ENCODE assay signal across 24 cellular contexts in the genomic region with DNA sequence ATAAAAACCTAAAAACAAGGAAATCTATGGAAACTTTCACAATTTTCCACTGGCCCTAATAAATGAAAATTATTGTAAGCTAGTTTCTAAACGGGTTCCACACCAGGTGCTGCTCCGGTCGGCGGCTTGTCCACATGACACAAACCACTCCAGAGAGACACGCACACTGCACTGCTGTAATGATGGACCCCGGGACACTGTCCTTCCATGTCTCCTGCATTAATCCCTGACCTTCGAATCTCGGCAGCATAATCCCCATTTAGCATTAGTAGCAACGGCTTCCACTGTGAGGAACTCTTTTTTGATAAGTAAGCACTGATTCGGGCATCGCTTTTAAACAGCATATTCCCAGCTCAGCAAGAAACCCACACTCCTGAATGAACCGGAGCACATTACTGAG. TPM values are rescaled to one million over a fixed set of nuclear protein-coding genes. Genes with fewer than 3 reads are reported as not detected.
DNase-seq lines count a peak whose midpoint lies in the region; ATAC-seq and TF ChIP-seq lines count a peak whose summit lies in the region.
"Had no signal": no experiment of that assay in that cellular context is flagged by ENCODE, and none has a peak within 500 bp of the region (broad histone marks: within the 10 kb centered on the region; RNA-seq: fewer than 3 reads in every experiment).

No MANE protein-coding gene starts in this region.

- peaks cover 18% of the 10 kb centered on the region for H3K4me1 Mint-ChIP-seq in activated T-helper 1 cell treated with anti-CD3 and anti-CD28 coated beads, Interleukin-12 subunit alpha, Interleukin-12 subunit beta, Interleukin-2, Interleukin-4 antibody, amounts not matched to agents 30 ng/mL and 10 ng/mL and 1 ng/mL, durations not matched to agents 14 hours and 24 hours and 36 hours (ENCODE audit: low read depth)
- H3K4me1 Mint-ChIP-seq: natural killer cell had no signal

- intact Hi-C loops in Right ventricle myocardium superior (cut with DNase I) (no loop called here), heart right ventricle (cut with DNase I) (loop anchor here in 1 of 10 donors (5.0 kb wide), 1 partner anchor 56 kb away; no protein-coding TSS in a partner anchor)
- intact Hi-C loops in activated T-helper 1 cell treated with anti-CD3 and anti-CD28 coated beads, Interleukin-12 subunit alpha, Interleukin-12 subunit beta, Interleukin-2, Interleukin-4 antibody, amounts not matched to agents 30 ng/mL and 10 ng/mL and 1 ng/mL, durations not matched to agents 14 hours and 24 hours and 36 hours (cut with micrococcal nuclease), result no loop called here

- H3K27me3 ChIP-seq in heart right ventricle, result no peaks in the 10 kb centered on the region
- no peaks in the 10 kb centered on the region for H3K27me3 ChIP-seq in hepatocyte
- H3K27me3 ChIP-seq: adrenal gland, foreskin keratinocyte, upper lobe of right lung had no signal

- H3K9me3 ChIP-seq in heart right ventricle (no peaks in the 10 kb centered on the region), hepatocyte (ENCODE audit: low read depth) (no peaks in the 10 kb centered on the region)
- H3K9me3 ChIP-seq: adrenal gland, upper lobe of right lung had no signal

- no peaks in the 10 kb centered on the region for H3K27me3 Mint-ChIP-seq in activated T-helper 1 cell treated with anti-CD3 and anti-CD28 coated beads, Interleukin-12 subunit alpha, Interleukin-12 subunit beta, Interleukin-2, Interleukin-4 antibody, amounts not matched to agents 30 ng/mL and 10 ng/mL and 1 ng/mL, durations not matched to agents 14 hours and 24 hours and 36 hours (ENCODE audit: insufficient read depth)

- H2AFZ ChIP-seq in hepatocyte, result no peak overlapping the region

- H3K36me3 Mint-ChIP-seq in activated T-helper 1 cell treated with anti-CD3 and anti-CD28 coated beads, Interleukin-12 subunit alpha, Interleukin-12 subunit beta, Interleukin-2, Interleukin-4 antibody, amounts not matched to agents 30 ng/mL and 10 ng/mL and 1 ng/mL, durations not matched to agents 14 hours and 24 hours and 36 hours (ENCODE audit: low read depth), result no peaks in the 10 kb centered on the region

- no peak overlapping the region for H3K4me2 ChIP-seq in hepatocyte

- 65 to 73% methylated on average over 12 of the region's 12 CpGs for WGBS in heart right ventricle, 2 donors
- 76% methylated on average over 12 of the region's 12 CpGs for WGBS in hepatocyte (ENCODE audit: low lambda C conversion rate, missing lambda C conversion rate)

- no peaks in the 10 kb centered on the region for H3K9me2 ChIP-seq in hepatocyte (replicated peaks; ENCODE audit: insufficient read depth)

- TF ChIP-seq CTCF in heart right ventricle (IDR thresholded peaks at IDR 0.05), result no peak
- no peak for TF ChIP-seq CTCF in hepatocyte (IDR thresholded peaks at IDR 0.05; ENCODE audit: poor library complexity)

- H3K36me3 ChIP-seq in heart right ventricle (peaks cover 0 to 46% (median 0%) of the 10 kb centered on the region in 9 donors), hepatocyte (replicated peaks; ENCODE audit: insufficient read depth, low read depth) (no peaks in the 10 kb centered on the region)
- H3K36me3 ChIP-seq: adrenal gland, cardiac muscle cell had no signal

- H3K4me1 ChIP-seq in heart right ventricle (peaks cover 0 to 33% (median 18%) of the 10 kb centered on the region in 9 donors), hepatocyte (ENCODE audit: insufficient read depth) (no peaks in the 10 kb centered on the region)
- H3K4me1 ChIP-seq: foreskin keratinocyte had no signal

- H4K20me1 ChIP-seq in hepatocyte (ENCODE audit: insufficient read depth, poor library complexity, severe bottlenecking), result no peaks in the 10 kb centered on the region

- H3K9me3 Mint-ChIP-seq in activated T-helper 1 cell treated with anti-CD3 and anti-CD28 coated beads, Interleukin-12 subunit alpha, Interleukin-12 subunit beta, Interleukin-2, Interleukin-4 antibody, amounts not matched to agents 30 ng/mL and 10 ng/mL and 1 ng/mL, durations not matched to agents 14 hours and 24 hours and 36 hours, result no peaks in the 10 kb centered on the region
- H3K9me3 Mint-ChIP-seq: natural killer cell had no signal

- H3K4me3 Mint-ChIP-seq in activated T-helper 1 cell treated with anti-CD3 and anti-CD28 coated beads, Interleukin-12 subunit alpha, Interleukin-12 subunit beta, Interleukin-2, Interleukin-4 antibody, amounts not matched to agents 30 ng/mL and 10 ng/mL and 1 ng/mL, durations not matched to agents 14 hours and 24 hours and 36 hours, result peak overlapping the region; percentile 17
- H3K4me3 Mint-ChIP-seq: natural killer cell had no signal

- H3K27ac ChIP-seq in heart right ventricle (no peak overlapping the region), hepatocyte (no peak overlapping the region)
- H3K27ac ChIP-seq: adrenal gland, cardiac muscle cell, epithelial cell of prostate, foreskin keratinocyte, skin epidermis, upper lobe of right lung had no signal

- H3K4me3 ChIP-seq in heart right ventricle (no peak overlapping the region), hepatocyte (no peak overlapping the region)
- H3K4me3 ChIP-seq: adrenal gland, cardiac muscle cell, skin epidermis, upper lobe of right lung had no signal

- no peaks in the 10 kb centered on the region for H3K79me2 ChIP-seq in hepatocyte

- DNase-seq in DMS79 treated with DMSO at 0.1 percent for 48 hours (lab: John Stamatoyannopoulos, UW) (peak; percentile 31), DMS79 (lab: John Stamatoyannopoulos, UW) (no peak), Right ventricle myocardium superior (no peak), heart right ventricle (no peak), retina (peak; percentile 47), hepatocyte (ENCODE audit: low spot score) (no peak)
- DNase-seq in activated T-helper 1 cell treated with anti-CD3 and anti-CD28 coated beads, Interleukin-12 subunit alpha, Interleukin-12 subunit beta, Interleukin-2, Interleukin-4 antibody, amounts not matched to agents 30 ng/mL and 10 ng/mL and 1 ng/mL, durations not matched to agents 14 hours and 24 hours and 36 hours (ENCODE audit: low spot score), result no peak
- DNase-seq: 8988T; activated effector memory CD4-positive, alpha-beta T cell treated with Interleukin-2 at 50 U/mL for 16 hours; foreskin keratinocyte; GOT3; KG1; natural killer cell; stimulated activated CD4-positive, alpha-beta T cell treated with anti-CD3 and anti-CD28 coated beads, Interleukin-2, amount 100 ng/mL, for 48 hours; upper lobe of right lung had no signal

- peak; percentile 40 for ATAC-seq in Right ventricle myocardium superior (ENCODE audit: poor library complexity)
- no peak for ATAC-seq in heart right ventricle
- ATAC-seq in SK-N-SH treated with all-trans-retinoic acid at 6 μM for 48 hours, result no peak
- ATAC-seq: natural killer cell had no signal

- H3K27ac Mint-ChIP-seq in activated T-helper 1 cell treated with anti-CD3 and anti-CD28 coated beads, Interleukin-12 subunit alpha, Interleukin-12 subunit beta, Interleukin-2, Interleukin-4 antibody, amounts not matched to agents 30 ng/mL and 10 ng/mL and 1 ng/mL, durations not matched to agents 14 hours and 24 hours and 36 hours, result no peak overlapping the region
- H3K27ac Mint-ChIP-seq: natural killer cell, progenitor cell of endocrine pancreas had no signal

TF ChIP-seq in SK-N-SH treated with all-trans-retinoic acid at 6 μM for 48 hours, 23 proteins besides CTCF, POLR2A, EP300 and RAD21 (continues in another document):
- TF ChIP-seq ESRRG (CRISPR knock-in tag; IDR thresholded peaks at IDR 0.05) (no peak), ZNF8 (CRISPR knock-in tag; IDR thresholded peaks at IDR 0.05) (no peak), ZNF70 (CRISPR knock-in tag; IDR thresholded peaks at IDR 0.05) (no peak), ZFP3 (CRISPR knock-in tag; IDR thresholded peaks at IDR 0.05) (no peak), ARNTL (CRISPR knock-in tag; IDR thresholded peaks at IDR 0.05; ENCODE audit: borderline replicate concordance, low read depth) (no peak)
- TF ChIP-seq, protein P1, sequence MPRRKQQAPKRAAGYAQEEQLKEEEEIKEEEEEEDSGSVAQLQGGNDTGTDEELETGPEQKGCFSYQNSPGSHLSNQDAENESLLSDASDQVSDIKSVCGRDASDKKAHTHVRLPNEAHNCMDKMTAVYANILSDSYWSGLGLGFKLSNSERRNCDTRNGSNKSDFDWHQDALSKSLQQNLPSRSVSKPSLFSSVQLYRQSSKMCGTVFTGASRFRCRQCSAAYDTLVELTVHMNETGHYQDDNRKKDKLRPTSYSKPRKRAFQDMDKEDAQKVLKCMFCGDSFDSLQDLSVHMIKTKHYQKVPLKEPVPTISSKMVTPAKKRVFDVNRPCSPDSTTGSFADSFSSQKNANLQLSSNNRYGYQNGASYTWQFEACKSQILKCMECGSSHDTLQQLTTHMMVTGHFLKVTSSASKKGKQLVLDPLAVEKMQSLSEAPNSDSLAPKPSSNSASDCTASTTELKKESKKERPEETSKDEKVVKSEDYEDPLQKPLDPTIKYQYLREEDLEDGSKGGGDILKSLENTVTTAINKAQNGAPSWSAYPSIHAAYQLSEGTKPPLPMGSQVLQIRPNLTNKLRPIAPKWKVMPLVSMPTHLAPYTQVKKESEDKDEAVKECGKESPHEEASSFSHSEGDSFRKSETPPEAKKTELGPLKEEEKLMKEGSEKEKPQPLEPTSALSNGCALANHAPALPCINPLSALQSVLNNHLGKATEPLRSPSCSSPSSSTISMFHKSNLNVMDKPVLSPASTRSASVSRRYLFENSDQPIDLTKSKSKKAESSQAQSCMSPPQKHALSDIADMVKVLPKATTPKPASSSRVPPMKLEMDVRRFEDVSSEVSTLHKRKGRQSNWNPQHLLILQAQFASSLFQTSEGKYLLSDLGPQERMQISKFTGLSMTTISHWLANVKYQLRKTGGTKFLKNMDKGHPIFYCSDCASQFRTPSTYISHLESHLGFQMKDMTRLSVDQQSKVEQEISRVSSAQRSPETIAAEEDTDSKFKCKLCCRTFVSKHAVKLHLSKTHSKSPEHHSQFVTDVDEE (CRISPR knock-in tag; IDR thresholded peaks at IDR 0.05), result no peak
- TF ChIP-seq, protein P2, sequence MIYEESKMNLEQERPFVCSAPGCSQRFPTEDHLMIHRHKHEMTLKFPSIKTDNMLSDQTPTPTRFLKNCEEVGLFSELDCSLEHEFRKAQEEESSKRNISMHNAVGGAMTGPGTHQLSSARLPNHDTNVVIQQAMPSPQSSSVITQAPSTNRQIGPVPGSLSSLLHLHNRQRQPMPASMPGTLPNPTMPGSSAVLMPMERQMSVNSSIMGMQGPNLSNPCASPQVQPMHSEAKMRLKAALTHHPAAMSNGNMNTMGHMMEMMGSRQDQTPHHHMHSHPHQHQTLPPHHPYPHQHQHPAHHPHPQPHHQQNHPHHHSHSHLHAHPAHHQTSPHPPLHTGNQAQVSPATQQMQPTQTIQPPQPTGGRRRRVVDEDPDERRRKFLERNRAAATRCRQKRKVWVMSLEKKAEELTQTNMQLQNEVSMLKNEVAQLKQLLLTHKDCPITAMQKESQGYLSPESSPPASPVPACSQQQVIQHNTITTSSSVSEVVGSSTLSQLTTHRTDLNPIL (CRISPR knock-in tag; IDR thresholded peaks at IDR 0.05; ENCODE audit: low read depth), result no peak

RNA-seq across cellular contexts. Expression of a gene that starts 43.5 kb away (rescaled TPM):
- not detected for total RNA-seq in Right ventricle myocardium superior
- total RNA-seq in heart right ventricle, result under 1 TPM in 1 of 10 donors, not detected in 9; 0.09 TPM
- under 1 TPM; 0.01 to 0.07 TPM for polyA plus RNA-seq in heart right ventricle
- total RNA-seq in activated T-helper 1 cell treated with anti-CD3 and anti-CD28 coated beads, Interleukin-12 subunit alpha, Interleukin-12 subunit beta, Interleukin-2, Interleukin-4 antibody, amounts not matched to agents 30 ng/mL and 10 ng/mL and 1 ng/mL, durations not matched to agents 14 hours and 24 hours and 36 hours, result 30.1 and 32.3 TPM in 2 replicates
- 0.92 and 1.7 TPM in 2 replicates for total RNA-seq in hepatocyte
- polyA plus RNA-seq in hepatocyte, result 1.3 and 2.3 TPM in 2 replicates
- total RNA-seq: cardiac muscle cell, dermis microvascular lymphatic vessel endothelial cell, foreskin keratinocyte, natural killer cell, Right ventricle myocardium inferior, upper lobe of right lung had no signal
- polyA plus RNA-seq: BJ, cardiac muscle cell, foreskin keratinocyte had no signal

Comparison
In these comparisons a context has a peak if more than half of its experiments do, and no peak if none do; other contexts are left out.
1. DNase-seq: peak in DMS79 treated with DMSO at 0.1 percent for 48 hours (single experiment) and retina (single experiment); none in DMS79 (single experiment), Right ventricle myocardium superior (single experiment), heart right ventricle (0 of 2), activated T-helper 1 cell treated with anti-CD3 and anti-CD28 coated beads, Interleukin-12 subunit alpha, Interleukin-12 subunit beta, Interleukin-2, Interleukin-4 antibody, amounts not matched to agents 30 ng/mL and 10 ng/mL and 1 ng/mL, durations not matched to agents 14 hours and 24 hours and 36 hours (single experiment) and hepatocyte (single experiment).
2. RNA of a gene that starts 43.5 kb away (total RNA-seq): 30.1 to 32.3 TPM in activated T-helper 1 cell treated with anti-CD3 and anti-CD28 coated beads, Interleukin-12 subunit alpha, Interleukin-12 subunit beta, Interleukin-2, Interleukin-4 antibody, amounts not matched to agents 30 ng/mL and 10 ng/mL and 1 ng/mL, durations not matched to agents 14 hours and 24 hours and 36 hours; 0.92 to 1.7 TPM in hepatocyte, not detected in Right ventricle myocardium superior (single experiment) and 0.09 TPM in heart right ventricle; every median in the first group is over 10 times any median in the second.